Comparison of ENCODE assay signal across 22 cellular contexts in the genomic region with DNA sequence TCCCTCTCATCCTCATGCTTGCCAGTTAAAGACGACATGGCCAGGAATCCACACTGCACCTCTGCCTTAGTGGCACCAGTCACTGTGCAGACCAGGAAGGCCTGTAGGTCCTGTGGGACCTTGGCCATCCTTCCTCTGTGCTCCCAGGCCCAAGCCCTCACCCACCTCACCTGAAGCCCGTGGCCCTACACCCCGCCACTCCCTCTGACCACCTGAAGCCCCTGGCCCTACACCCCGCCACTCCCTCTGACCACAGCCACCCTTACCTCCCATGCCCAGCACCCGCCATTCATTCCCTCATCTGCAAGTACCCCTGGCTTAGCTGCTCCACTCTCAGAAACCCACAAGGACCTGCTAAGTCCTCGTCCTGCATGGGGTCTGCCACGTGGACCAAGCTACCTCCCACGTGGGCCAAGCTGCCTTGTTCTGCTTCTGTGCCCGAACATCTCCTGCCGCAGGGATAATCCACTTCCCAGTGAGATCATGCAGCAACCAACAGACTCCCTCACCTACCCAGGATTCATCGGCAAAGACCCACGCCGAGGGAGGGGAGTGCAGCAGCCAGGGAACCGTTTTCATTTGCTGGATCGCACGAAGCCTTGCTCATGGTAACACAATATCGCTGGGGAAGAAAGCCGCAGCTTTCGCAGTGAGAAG.
"Had no signal": no experiment of that assay in that cellular context is flagged by ENCODE, and none has a peak within 500 bp of the region (broad histone marks: within the 10 kb centered on the region; RNA-seq: fewer than 3 reads in every experiment).

No MANE protein-coding gene starts in this region.

- H3K9me3 ChIP-seq: MG63 had no signal

- H3K9me3 Mint-ChIP-seq: activated naive CD4-positive, alpha-beta T cell treated with anti-CD3 and anti-CD28 coated beads for 36 hours had no signal

- H3K27ac Mint-ChIP-seq: activated CD8-positive, alpha-beta T cell treated with anti-CD3 and anti-CD28 coated beads, Interleukin-2, amount 10 ng/mL, durations not matched to agents 7 days and 5 days; activated naive CD4-positive, alpha-beta T cell treated with anti-CD3 and anti-CD28 coated beads for 36 hours; activated naive CD8-positive, alpha-beta T cell; T-helper 17 cell; WTC11 had no signal

- H3K27me3 ChIP-seq: brain microvascular endothelial cell, cardiac muscle cell had no signal

- H3K4me3 Mint-ChIP-seq: activated CD8-positive, alpha-beta T cell treated with anti-CD3 and anti-CD28 coated beads, Interleukin-2, amount 10 ng/mL, durations not matched to agents 7 days and 5 days; activated naive CD4-positive, alpha-beta T cell treated with anti-CD3 and anti-CD28 coated beads for 36 hours; activated naive CD8-positive, alpha-beta T cell; T-helper 17 cell; WTC11 had no signal

- H3K36me3 Mint-ChIP-seq: activated naive CD8-positive, alpha-beta T cell had no signal

- H3K27ac ChIP-seq: brain microvascular endothelial cell, cardiac muscle cell, PC-9 had no signal

- H3K36me3 ChIP-seq: brain microvascular endothelial cell, cardiac muscle cell, MG63 had no signal

- H3K4me1 Mint-ChIP-seq: T-helper 17 cell, WTC11 had no signal

- ATAC-seq: activated CD8-positive, alpha-beta T cell treated with anti-CD3 and anti-CD28 coated beads, Interleukin-2, amount 10 ng/mL, durations not matched to agents 7 days and 5 days; T-helper 17 cell; WTC11 had no signal

- H3K4me3 ChIP-seq: cardiac muscle cell, MG63, PC-9 had no signal

- DNase-seq: activated CD4-positive, alpha-beta T cell treated with anti-CD3 and anti-CD28 coated beads for 48 hours; activated CD4-positive, alpha-beta T cell treated with anti-CD3 and anti-CD28 coated beads, Interleukin-2, amount 50 U/mL, for 4 hours; activated CD4-positive, CD25-positive, alpha-beta regulatory T cell treated with anti-CD3 and anti-CD28 coated beads, Interleukin-2, amount 50 U/mL, for 72 hours; activated CD8-positive, alpha-beta memory T cell treated with anti-CD3 and anti-CD28 coated beads, Interleukin-2, amount 50 U/mL, for 48 hours; activated CD8-positive, alpha-beta T cell treated with anti-CD3 and anti-CD28 coated beads, Interleukin-2, amount 10 ng/mL, durations not matched to agents 7 days and 5 days; activated naive CD4-positive, alpha-beta T cell treated with anti-CD3 and anti-CD28 coated beads for 36 hours; activated T-cell treated with anti-CD3 and anti-CD28 coated beads, Interleukin-2, amount 50 U/mL, for 1 hour; amygdala; brain microvascular endothelial cell; MG63; NCI-H1105; NCI-H1694 treated with DMSO at 0.1 percent for 48 hours; NCI-H446; NCI-H524 treated with DMSO at 0.1 percent for 48 hours; NCI-H748 treated with DMSO at 0.1 percent for 48 hours; PC-9; SIG-M5; T-helper 17 cell; T-helper 9 cell had no signal
